Comparison of ENCODE assay signal across 35 cellular contexts in genomic region chr1:3005771-3006170, GRCh38. TPM values are rescaled to one million over a fixed set of nuclear protein-coding genes. Genes with fewer than 3 reads are reported as not detected.
"Had no signal": no experiment of that assay in that cellular context is flagged by ENCODE, and none has a peak within 500 bp of the region (broad histone marks: within the 10 kb centered on the region; RNA-seq: fewer than 3 reads in every experiment).

No MANE protein-coding gene starts in this region.

- H3K36me3 Mint-ChIP-seq: stimulated activated effector memory CD8-positive, alpha-beta T cell treated with anti-CD3 and anti-CD28 coated beads, Interleukin-12 subunit alpha, Interleukin-12 subunit beta, amount 100 ng/mL, for 72 hours had no signal

- ATAC-seq: esophagus mucosa; gastrocnemius medialis; left lobe of liver; mucosa of descending colon; natural killer cell treated with Interleukin-12 subunit alpha and Interleukin-12 subunit beta and Interleukin-15 and Interleukin-18, amount 100 ng/mL, for 72 hours; pancreas; right lobe of liver; stimulated activated effector memory CD8-positive, alpha-beta T cell treated with anti-CD3 and anti-CD28 coated beads, Interleukin-12 subunit alpha, Interleukin-12 subunit beta, amount 100 ng/mL, for 72 hours; upper lobe of right lung had no signal

- DNase-seq: colonic mucosa; effector CD8-positive, alpha-beta T cell; endodermal cell; foreskin fibroblast; gastrocnemius medialis; mucosa of descending colon; naive B cell; pancreas; right lobe of liver; stimulated activated CD4-positive, alpha-beta T cell treated with anti-CD3 and anti-CD28 coated beads, Interleukin-2, amount 100 ng/mL, for 24 hours; stimulated activated CD4-positive, alpha-beta T cell treated with anti-CD3 and anti-CD28 coated beads, Interleukin-4, amount 100 ng/mL, for 24 hours; stimulated activated naive CD4-positive, alpha-beta T cell treated with Interleukin-2 at 50 U/mL for 16 hours; stomach; upper lobe of right lung had no signal

- H3K27ac Mint-ChIP-seq: dendritic cell treated with granulocyte-macrophage colony-stimulating factor and Interleukin-4, amounts not matched to agents 40 ng/mL and 50 ng/mL, for 4 days; endodermal cell; memory B cell; mesothelial cell of epicardium; naive B cell; natural killer cell treated with Interleukin-12 subunit alpha and Interleukin-12 subunit beta and Interleukin-15 and Interleukin-18, amount 100 ng/mL, for 72 hours; stimulated activated effector memory CD8-positive, alpha-beta T cell treated with anti-CD3 and anti-CD28 coated beads, Interleukin-12 subunit alpha, Interleukin-12 subunit beta, amount 100 ng/mL, for 72 hours had no signal

- H3K4me1 ChIP-seq: colonic mucosa, gastrocnemius medialis, pancreas, right lobe of liver, stomach, tibial nerve, upper lobe of right lung, uterus had no signal

- H3K27me3 Mint-ChIP-seq: memory B cell had no signal

- H3K36me3 ChIP-seq: colonic mucosa, gastrocnemius medialis, neutrophil, pancreas, right lobe of liver, stomach, tibial nerve, upper lobe of right lung, uterus had no signal

- H3K4me3 Mint-ChIP-seq: dendritic cell treated with granulocyte-macrophage colony-stimulating factor and Interleukin-4, amounts not matched to agents 40 ng/mL and 50 ng/mL, for 4 days; endodermal cell; memory B cell; mesothelial cell of epicardium; naive B cell; natural killer cell treated with Interleukin-12 subunit alpha and Interleukin-12 subunit beta and Interleukin-15 and Interleukin-18, amount 100 ng/mL, for 72 hours; neural crest cell; stimulated activated effector memory CD8-positive, alpha-beta T cell treated with anti-CD3 and anti-CD28 coated beads, Interleukin-12 subunit alpha, Interleukin-12 subunit beta, amount 100 ng/mL, for 72 hours had no signal

- H3K27ac ChIP-seq: colonic mucosa, epithelial cell of prostate, gastrocnemius medialis, neutrophil, pancreas, right lobe of liver, stomach, tibial nerve, upper lobe of right lung, uterus had no signal

- H3K27me3 ChIP-seq: colonic mucosa, neutrophil, pancreas, right lobe of liver, uterus had no signal

- H3K4me3 ChIP-seq: colonic mucosa, gastrocnemius medialis, lung, mucosa of descending colon, pancreas, right lobe of liver, stomach, tibial nerve, upper lobe of right lung, uterus had no signal

- H3K9me3 ChIP-seq: colonic mucosa, neutrophil, pancreas, right lobe of liver, upper lobe of right lung had no signal

- H3K4me1 Mint-ChIP-seq: endodermal cell; memory B cell; mesothelial cell of epicardium; neural crest cell; stimulated activated effector memory CD8-positive, alpha-beta T cell treated with anti-CD3 and anti-CD28 coated beads, Interleukin-12 subunit alpha, Interleukin-12 subunit beta, amount 100 ng/mL, for 72 hours had no signal

RNA-seq across cellular contexts. Expression of gene ACTRT2, which starts 15.5 kb away (rescaled TPM):
- total RNA-seq: colonic mucosa; endodermal cell; esophagus mucosa; gastrocnemius medialis; glomerular endothelial cell; left lobe of liver; liver; lung; mesothelial cell of epicardium; mucosa of descending colon; natural killer cell treated with Interleukin-12 subunit alpha and Interleukin-12 subunit beta and Interleukin-15 and Interleukin-18, amount 100 ng/mL, for 72 hours; neural crest cell; omental fat pad; pancreas; posterior vena cava; pulmonary artery endothelial cell; right lobe of liver; skeletal muscle tissue; stomach; subcutaneous adipose tissue; temporal lobe; tibial nerve; upper lobe of right lung; uterus had no signal
